ENCODE assay signal across 1 cellular context in genomic region chr18:57619881-57620280, GRCh38.
TF ChIP-seq lines count a peak whose summit lies in the region.

No MANE protein-coding gene starts in this region.

TF ChIP-seq in HepG2, 621 proteins besides CTCF, POLR2A, EP300 and RAD21 (continued from another document):
- TF ChIP-seq ZFP91 (CRISPR knock-in tag; IDR thresholded peaks at IDR 0.05; ENCODE audit: borderline replicate concordance) (no peak), ZNF839 (CRISPR knock-in tag; IDR thresholded peaks at IDR 0.05; ENCODE audit: borderline replicate concordance) (no peak), ZNF251 (CRISPR knock-in tag; IDR thresholded peaks at IDR 0.05) (no peak), ZNF619 (CRISPR knock-in tag; IDR thresholded peaks at IDR 0.05) (no peak), TGIF2 (CRISPR knock-in tag; IDR thresholded peaks at IDR 0.05) (no peak)
